In the genomic region with DNA sequence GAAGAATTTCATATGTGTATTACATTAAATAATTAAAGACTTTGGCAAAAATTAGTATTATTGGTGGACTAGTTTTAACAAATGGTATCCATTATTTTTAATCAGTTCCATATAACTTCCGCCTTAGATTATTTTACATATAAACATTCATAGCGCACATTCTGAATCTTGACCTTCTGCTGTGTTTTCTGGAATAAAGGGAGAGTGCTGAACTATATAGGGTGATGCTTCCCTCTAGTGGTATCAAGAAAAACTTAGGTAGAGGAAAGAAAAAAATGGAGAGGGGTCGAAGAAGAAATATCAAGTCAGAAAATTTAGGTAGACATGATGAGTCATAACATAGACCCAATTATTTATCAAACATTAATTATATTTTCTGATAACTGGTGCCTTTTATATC, we compare ENCODE assay signal across 8 cellular contexts.
DNase-seq lines count a peak whose midpoint lies in the region; ATAC-seq and TF ChIP-seq lines count a peak whose summit lies in the region.

No MANE protein-coding gene starts in this region.

- H3K9me3 ChIP-seq in spleen: no peaks in the 10 kb centered on the region

- ATAC-seq in HG02798 (IDR thresholded peaks at IDR 0.05; ENCODE audit: poor library complexity, unreplicated experiment) (no peak), GM18858 (IDR thresholded peaks at IDR 0.05; ENCODE audit: unreplicated experiment) (no peak)

- H3K27me3 Mint-ChIP-seq in CD14-positive monocyte (ENCODE audit: low read depth in 3 of 3): peaks cover 0 to 5% (median 2%) of the 10 kb centered on the region in 3 donors

- no peaks in the 10 kb centered on the region for H3K36me3 ChIP-seq in spleen

- no peaks in the 10 kb centered on the region for H3K4me1 ChIP-seq in spleen

- 45 to 56% (median 50%) methylated on average over 3 of the region's 3 CpGs for WGBS in spleen, 5 donors

- TF ChIP-seq POLR2A in spleen (IDR thresholded peaks at IDR 0.05): no peak

- no peaks in the 10 kb centered on the region for H3K27me3 ChIP-seq in spleen (replicated peaks in 1 of 7)

- intact Hi-C loops in CD14-positive monocyte (cut with micrococcal nuclease) (no loop called here), spleen (cut with DNase I; ENCODE audit: low total_unique reads) (no loop called here)

- H3K27ac Mint-ChIP-seq in CD14-positive monocyte: no peak overlapping the region

- in situ Hi-C loops in SK-MEL-5 (cut with HindIII; ENCODE audit: low pct_unique_long_range_greater_than_20kb, low sequenced_read_pairs): no loop called here

- no peaks in the 10 kb centered on the region for H3K4me1 Mint-ChIP-seq in CD14-positive monocyte

- no peak overlapping the region for H3K4me3 Mint-ChIP-seq in CD14-positive monocyte

- no peaks in the 10 kb centered on the region for H3K36me3 Mint-ChIP-seq in CD14-positive monocyte

- H3K27ac ChIP-seq in spleen: no peak overlapping the region

- peak; percentile 14 for TF ChIP-seq CTCF in CD14-positive monocyte (IDR thresholded peaks at IDR 0.05)
- peak in 7 of 11 experiments; percentile 16 to 46 (median 36) for TF ChIP-seq CTCF in spleen (IDR thresholded peaks at IDR 0.05 in 8 of 11, conservative IDR thresholded peaks at IDR 0.05 in 3 of 11)

- DNase-seq in CD14-positive monocyte (ENCODE audit: low spot score) (no peak), HPDE6-E6E7 (ENCODE audit: extremely low spot score) (peak; percentile 29), SK-MEL-5 (ENCODE audit: low read depth, low spot score) (peak; percentile 63), foreskin melanocyte (peak; percentile 25), spleen (no peak)
- no peak for DNase-seq in activated CD8-positive, alpha-beta memory T cell treated with anti-CD3 and anti-CD28 coated beads, Interleukin-2, amount 50 U/mL, for 4 hours

- no peaks in the 10 kb centered on the region for H3K9me3 Mint-ChIP-seq in CD14-positive monocyte

- H3K4me3 ChIP-seq in spleen: no peak overlapping the region

Comparison
In these comparisons a context has a peak if more than half of its experiments do, and no peak if none do; other contexts are left out.
1. DNase-seq: peak in HPDE6-E6E7 (single experiment), SK-MEL-5 (single experiment) and foreskin melanocyte (single experiment); none in CD14-positive monocyte (single experiment), spleen (single experiment) and activated CD8-positive, alpha-beta memory T cell treated with anti-CD3 and anti-CD28 coated beads, Interleukin-2, amount 50 U/mL, for 4 hours (single experiment).